14 cellular contexts compared by ENCODE assay signal in the genomic region with DNA sequence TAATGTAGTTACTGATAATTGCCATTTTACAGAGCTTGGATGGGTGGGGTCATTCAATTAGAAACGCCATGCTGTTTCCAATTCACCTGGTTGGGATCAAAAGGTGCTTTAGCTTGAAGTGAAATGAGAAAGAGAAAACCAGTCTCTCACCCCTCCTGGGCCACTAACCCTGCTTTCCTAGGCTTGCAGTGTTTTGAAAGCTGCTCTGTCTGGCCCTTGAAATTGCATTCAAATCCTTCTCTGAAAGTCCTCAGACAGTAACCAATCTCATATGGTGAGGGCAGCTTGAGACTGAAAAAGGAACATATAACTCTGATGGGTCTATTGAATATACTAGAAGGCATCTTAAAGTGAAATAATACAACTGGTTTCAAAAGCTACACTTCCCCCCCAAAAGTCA.
DNase-seq lines count a peak whose midpoint lies in the region; ATAC-seq and TF ChIP-seq lines count a peak whose summit lies in the region.
"Had no signal": no experiment of that assay in that cellular context is flagged by ENCODE, and none has a peak within 500 bp of the region (broad histone marks: within the 10 kb centered on the region; RNA-seq: fewer than 3 reads in every experiment).

No MANE protein-coding gene starts in this region.

- TF ChIP-seq CTCF in endodermal cell (conservative IDR thresholded peaks at IDR 0.05): no peak

- no peaks in the 10 kb centered on the region for H3K36me3 ChIP-seq in endodermal cell (ENCODE audit: control insufficient read depth, insufficient read depth, low read length)
- H3K36me3 ChIP-seq: thoracic aorta had no signal

- H3K27ac ChIP-seq in endodermal cell (ENCODE audit: low read depth, low read length): no peak overlapping the region
- H3K27ac ChIP-seq: body of pancreas, thoracic aorta had no signal

- H3K9me3 Mint-ChIP-seq in endodermal cell: peaks cover 7% of the 10 kb centered on the region
- H3K9me3 Mint-ChIP-seq: activated T-cell treated with anti-CD3 and anti-CD28 coated beads, Interleukin-2, amount 50 U/mL, for 4 hours had no signal

- H3K9ac ChIP-seq in endodermal cell (ENCODE audit: extremely low read depth, low read length, poor library complexity, severe bottlenecking): no peak overlapping the region

- no peaks in the 10 kb centered on the region for H3K27me3 Mint-ChIP-seq in endodermal cell (ENCODE audit: insufficient read depth)

- peak overlapping the region; percentile 22 for H3K27ac Mint-ChIP-seq in endodermal cell
- H3K27ac Mint-ChIP-seq: CD14-positive monocyte had no signal

- H3K36me3 Mint-ChIP-seq in endodermal cell (ENCODE audit: low read depth): peaks cover 4% of the 10 kb centered on the region
- H3K36me3 Mint-ChIP-seq: CD14-positive monocyte had no signal

- no peak overlapping the region for H3K4me3 ChIP-seq in endodermal cell (ENCODE audit: low read length)
- H3K4me3 ChIP-seq: body of pancreas, thoracic aorta had no signal

- peaks cover 32% of the 10 kb centered on the region for H3K4me1 Mint-ChIP-seq in endodermal cell
- H3K4me1 Mint-ChIP-seq: CD14-positive monocyte had no signal

- WGBS in endodermal cell (ENCODE audit: insufficient coverage in 1 of 2, insufficient read length in 1 of 2), 2 experiments: 75% methylated on average over 1 of the region's 1 CpG

- no peak overlapping the region for H3K4me3 Mint-ChIP-seq in endodermal cell
- H3K4me3 Mint-ChIP-seq: activated T-cell treated with anti-CD3 and anti-CD28 coated beads, Interleukin-2, amount 50 U/mL, for 4 hours; CD14-positive monocyte had no signal

- ATAC-seq in GM18867 (IDR thresholded peaks at IDR 0.05; ENCODE audit: unreplicated experiment) (peak; percentile 46), GM21528 (IDR thresholded peaks at IDR 0.05; ENCODE audit: low FRiP score, unreplicated experiment) (peak; percentile 47), HG03108 (IDR thresholded peaks at IDR 0.05; ENCODE audit: unreplicated experiment) (peak; percentile 43), HG02970 (IDR thresholded peaks at IDR 0.05; ENCODE audit: low FRiP score, unreplicated experiment) (no peak)
- ATAC-seq: activated T-cell treated with anti-CD3 and anti-CD28 coated beads, Interleukin-2, amount 50 U/mL, for 4 hours; body of pancreas; Panc1 had no signal

- DNase-seq in endodermal cell: peak; percentile 48
- no peak for DNase-seq in activated T-cell treated with anti-CD3 and anti-CD28 coated beads, Interleukin-2, amount 50 U/mL, for 1 hour
- DNase-seq in stimulated activated CD4-positive, alpha-beta T cell treated with anti-CD3 and anti-CD28 coated beads, Interleukin-12 subunit alpha, Interleukin-12 subunit beta, amount 100 ng/mL, for 4 hours: no peak
- no peak for DNase-seq in activated CD8-positive, alpha-beta memory T cell treated with anti-CD3 and anti-CD28 coated beads, Interleukin-2, amount 50 U/mL, for 48 hours
- DNase-seq: activated T-cell treated with anti-CD3 and anti-CD28 coated beads, Interleukin-2, amount 50 U/mL, for 4 hours; body of pancreas; erythroblast had no signal

- H3K4me1 ChIP-seq in endodermal cell (ENCODE audit: control insufficient read depth, insufficient read depth, low read length): peaks cover 9% of the 10 kb centered on the region

- no peaks in the 10 kb centered on the region for H3K27me3 ChIP-seq in endodermal cell (ENCODE audit: control insufficient read depth, insufficient read depth, low read length, poor library complexity, severe bottlenecking)
- H3K27me3 ChIP-seq: body of pancreas had no signal

- H3K9me3 ChIP-seq in endodermal cell (ENCODE audit: control insufficient read depth, low read length): peaks cover 9% of the 10 kb centered on the region
- H3K9me3 ChIP-seq: body of pancreas, thoracic aorta had no signal
